In genomic region chr17:76529643-76530488, GRCh38 we compare ENCODE assay signal across 9 cellular contexts. TPM values are rescaled to one million over a fixed set of nuclear protein-coding genes. Genes with fewer than 3 reads are reported as not detected.
DNase-seq lines count a peak whose midpoint lies in the region; TF ChIP-seq lines count a peak whose summit lies in the region.
"Had no signal": no experiment of that assay in that cellular context is flagged by ENCODE, and none has a peak within 500 bp of the region (broad histone marks: within the 10 kb centered on the region; RNA-seq: fewer than 3 reads in every experiment).

No MANE protein-coding gene starts in this region.

- peak; percentile 33 for DNase-seq in NCI-H2171 treated with DMSO at 0.1 percent for 48 hours (lab: John Stamatoyannopoulos, UW)
- no peak for DNase-seq in NCI-H2171 (lab: John Stamatoyannopoulos, UW)
- DNase-seq in ureter (ENCODE audit: low spot score), result peak; percentile 85
- no peak for DNase-seq in kidney tubule cell (ENCODE audit: low spot score)
- no peak for DNase-seq in GM20000 (ENCODE audit: low spot score)
- no peak for DNase-seq in activated CD4-positive, alpha-beta memory T cell treated with anti-CD3 and anti-CD28 coated beads for 36 hours

- H3K27ac ChIP-seq in duodenal mucosa (ENCODE audit: low read depth, low read length) (peak overlapping the region; percentile 84), mesodermal cell (ENCODE audit: low read depth, low read length, severe bottlenecking) (peak overlapping the region; percentile 92)
- H3K27ac ChIP-seq: KMS-11 had no signal

- no peaks in the 10 kb centered on the region for H3K9me3 Mint-ChIP-seq in activated CD4-positive, alpha-beta memory T cell treated with anti-CD3 and anti-CD28 coated beads for 36 hours

- peak overlapping the region; percentile 1 to 4 for H3K9ac ChIP-seq in duodenal mucosa (ENCODE audit: low read depth in 1 of 2, low read length in 2 of 2)
- H3K9ac ChIP-seq: KMS-11 had no signal

- 64 to 65% methylated on average over 18 to 24 of the region's 27 CpGs for WGBS in mesodermal cell (ENCODE audit: insufficient coverage in 2 of 2), 2 experiments

- no peaks in the 10 kb centered on the region for H3K36me3 Mint-ChIP-seq in activated CD4-positive, alpha-beta memory T cell treated with anti-CD3 and anti-CD28 coated beads for 36 hours

- no peaks in the 10 kb centered on the region for H3K27me3 ChIP-seq in duodenal mucosa (ENCODE audit: control insufficient read depth in 1 of 2, insufficient read depth in 2 of 2, low read length in 2 of 2)

- no peaks in the 10 kb centered on the region for H3K36me3 ChIP-seq in duodenal mucosa (ENCODE audit: control insufficient read depth in 1 of 2, insufficient read depth in 2 of 2, low read length in 2 of 2)
- H3K36me3 ChIP-seq in mesodermal cell (ENCODE audit: control insufficient read depth, insufficient read depth, low read length), result no peaks in the 10 kb centered on the region

- no peak overlapping the region for H3K4me3 Mint-ChIP-seq in activated CD4-positive, alpha-beta memory T cell treated with anti-CD3 and anti-CD28 coated beads for 36 hours

- no peak overlapping the region for H3K4me3 ChIP-seq in duodenal mucosa (ENCODE audit: low read depth in 1 of 2, low read length in 2 of 2)
- H3K4me3 ChIP-seq in mesodermal cell (ENCODE audit: extremely low read depth, insufficient read depth, low read length, poor library complexity, severe bottlenecking), result peak overlapping the region; percentile 7

- no peak for TF ChIP-seq CTCF in GM20000 (IDR thresholded peaks at IDR 0.05; ENCODE audit: extremely low read depth, missing control alignments)

- CTCF ChIA-PET in activated CD4-positive, alpha-beta memory T cell treated with anti-CD3 and anti-CD28 coated beads for 36 hours (lab: Charles Lee), result interaction anchor here (0.6 to 1.7 kb wide), 3 partner anchors 9 to 93 kb away, joined by 3 read pairs; partner anchors contain the start of gene PRCD

- POLR2A ChIA-PET in activated CD4-positive, alpha-beta memory T cell treated with anti-CD3 and anti-CD28 coated beads for 36 hours (lab: Charles Lee), result no interaction called here

- H3K9me3 ChIP-seq in duodenal mucosa (ENCODE audit: control insufficient read depth in 1 of 2, low read length in 2 of 2) (no peaks in the 10 kb centered on the region), mesodermal cell (ENCODE audit: control insufficient read depth, low read length) (no peaks in the 10 kb centered on the region)

- no peak overlapping the region for H3K27ac Mint-ChIP-seq in activated CD4-positive, alpha-beta memory T cell treated with anti-CD3 and anti-CD28 coated beads for 36 hours

- intact Hi-C loops in activated CD4-positive, alpha-beta memory T cell treated with anti-CD3 and anti-CD28 coated beads for 36 hours (cut with micrococcal nuclease), result no loop called here

- H3K4me1 ChIP-seq in duodenal mucosa (ENCODE audit: control insufficient read depth in 1 of 2, insufficient read depth in 2 of 2, low read length in 2 of 2), result peaks cover 24 to 39% of the 10 kb centered on the region in 2 donors
- H3K4me1 ChIP-seq in mesodermal cell (ENCODE audit: control insufficient read depth, insufficient read depth, low read length, poor library complexity, severe bottlenecking), result peaks cover 48% of the 10 kb centered on the region

- H3K27me3 Mint-ChIP-seq in activated CD4-positive, alpha-beta memory T cell treated with anti-CD3 and anti-CD28 coated beads for 36 hours, result no peaks in the 10 kb centered on the region

- H3K4me1 Mint-ChIP-seq in activated CD4-positive, alpha-beta memory T cell treated with anti-CD3 and anti-CD28 coated beads for 36 hours (ENCODE audit: low read depth), result peaks cover 11% of the 10 kb centered on the region

RNA-seq across cellular contexts. Expression of gene CYGB, which starts 7.6 kb away (rescaled TPM):
- polyA plus RNA-seq in mesodermal cell (2013, experiment 1 of 2), result 18.2 TPM
- 19.4 TPM for polyA plus RNA-seq in mesodermal cell (2013, experiment 2 of 2)
- 24.6 TPM for total RNA-seq in ureter
- total RNA-seq in activated CD4-positive, alpha-beta memory T cell treated with anti-CD3 and anti-CD28 coated beads for 36 hours, result not detected

RNA-seq across cellular contexts. Expression of gene PRCD, which starts 10.0 kb away (rescaled TPM):
- 5.8 TPM for polyA plus RNA-seq in mesodermal cell (2013, experiment 1 of 2)
- polyA plus RNA-seq in mesodermal cell (2013, experiment 2 of 2), result 9.9 TPM
- total RNA-seq in ureter, result 11.5 TPM
- total RNA-seq in activated CD4-positive, alpha-beta memory T cell treated with anti-CD3 and anti-CD28 coated beads for 36 hours, result not detected

RNA-seq across cellular contexts. Expression of gene RHBDF2, which starts 28.6 kb away (rescaled TPM):
- polyA plus RNA-seq in mesodermal cell (2013, experiment 1 of 2), result 9.0 TPM
- 8.2 TPM for polyA plus RNA-seq in mesodermal cell (2013, experiment 2 of 2)
- total RNA-seq in ureter, result 41.6 TPM
- 10 to 100 TPM; 28.9 to 30.0 TPM for total RNA-seq in activated CD4-positive, alpha-beta memory T cell treated with anti-CD3 and anti-CD28 coated beads for 36 hours

RNA-seq across cellular contexts. Expression of gene ST6GALNAC2, which starts 55.8 kb away (rescaled TPM):
- 0.52 TPM for polyA plus RNA-seq in mesodermal cell (2013, experiment 1 of 2)
- 0.25 TPM for polyA plus RNA-seq in mesodermal cell (2013, experiment 2 of 2)
- total RNA-seq in ureter, result 28.7 TPM
- under 1 TPM; 0.19 to 0.51 TPM for total RNA-seq in activated CD4-positive, alpha-beta memory T cell treated with anti-CD3 and anti-CD28 coated beads for 36 hours

Comparison
In these comparisons a context has a peak if more than half of its experiments do, and no peak if none do; other contexts are left out.
1. DNase-seq: peak in NCI-H2171 treated with DMSO at 0.1 percent for 48 hours (single experiment) and ureter (single experiment); none in NCI-H2171 (single experiment), kidney tubule cell (single experiment), GM20000 (single experiment) and activated CD4-positive, alpha-beta memory T cell treated with anti-CD3 and anti-CD28 coated beads for 36 hours (single experiment).
2. RNA of gene CYGB, which starts 7.6 kb away (total RNA-seq): 24.6 TPM in ureter (single experiment); not detected in activated CD4-positive, alpha-beta memory T cell treated with anti-CD3 and anti-CD28 coated beads for 36 hours; every median in the first group is over 10 times any median in the second.
3. RNA of gene PRCD, which starts 10.0 kb away (total RNA-seq): 11.5 TPM in ureter (single experiment); not detected in activated CD4-positive, alpha-beta memory T cell treated with anti-CD3 and anti-CD28 coated beads for 36 hours; every median in the first group is over 10 times any median in the second.